ENCODE assay signal across 1 cellular context in the genomic region with DNA sequence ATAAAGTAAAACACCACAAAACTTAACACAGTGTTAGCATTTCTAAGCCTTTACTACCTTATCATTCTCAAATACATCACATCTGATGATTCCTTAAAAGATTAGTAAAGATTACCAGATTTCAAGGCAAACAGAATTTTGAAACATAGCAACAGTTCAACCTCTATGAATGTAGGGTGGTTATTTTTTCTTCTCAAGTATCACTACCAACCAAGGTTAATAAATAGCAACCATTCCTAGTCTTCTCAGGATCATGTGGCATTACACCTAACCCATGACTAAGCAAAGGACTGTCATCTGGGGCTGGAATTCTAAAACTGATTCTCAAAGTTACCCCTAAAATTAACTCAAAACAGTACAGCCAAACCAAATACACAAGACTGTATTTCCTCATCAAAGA.
TF ChIP-seq lines count a peak whose summit lies in the region.

No MANE protein-coding gene starts in this region.

TF ChIP-seq in GM12878, 131 proteins besides CTCF, POLR2A, EP300 and RAD21:
- TF ChIP-seq NRF1 (conservative IDR thresholded peaks at IDR 0.05; ENCODE audit: low read depth, low read length), result no peak
- TF ChIP-seq DPF2 (IDR thresholded peaks at IDR 0.05), result no peak
- TF ChIP-seq SRF (IDR thresholded peaks at IDR 0.05; ENCODE audit: low read depth in 2 of 2, low read length in 2 of 2), result no peak
- no peak for TF ChIP-seq YY1 (IDR thresholded peaks at IDR 0.05; ENCODE audit: low read depth, low read length)
- TF ChIP-seq ZNF24 (IDR thresholded peaks at IDR 0.05), result no peak
- TF ChIP-seq PAX8 (IDR thresholded peaks at IDR 0.05), result no peak
